17 cellular contexts compared by ENCODE assay signal in the genomic region with DNA sequence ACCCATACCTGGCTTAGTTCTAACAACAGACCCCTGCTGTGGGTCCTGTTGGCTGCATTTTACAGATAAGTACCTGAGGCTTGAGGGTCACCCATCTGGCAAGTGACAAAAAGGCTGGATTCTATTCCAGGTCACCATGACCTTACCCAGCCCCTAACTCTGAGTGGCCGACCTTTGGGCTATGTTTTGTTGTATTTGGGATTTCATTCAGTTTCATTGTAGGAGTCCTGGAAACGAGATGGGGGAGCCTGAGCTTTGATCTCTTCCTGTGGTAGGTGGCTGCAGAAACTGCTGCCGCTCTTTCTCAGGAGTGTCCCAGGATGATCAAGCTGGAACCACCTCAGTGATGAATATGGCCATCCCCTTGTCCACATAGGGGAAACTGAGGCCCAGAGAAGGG. TPM values are rescaled to one million over a fixed set of nuclear protein-coding genes. Genes with fewer than 3 reads are reported as not detected.
DNase-seq lines count a peak whose midpoint lies in the region; TF ChIP-seq lines count a peak whose summit lies in the region.
"Had no signal": no experiment of that assay in that cellular context is flagged by ENCODE, and none has a peak within 500 bp of the region (broad histone marks: within the 10 kb centered on the region; RNA-seq: fewer than 3 reads in every experiment).

No MANE protein-coding gene starts in this region.

- no peak overlapping the region for H3K4me3 Mint-ChIP-seq in mesothelial cell of epicardium
- H3K4me3 Mint-ChIP-seq: CD14-positive monocyte; CD4-positive, alpha-beta memory T cell; GM23338; HFFc6 had no signal

- DNase-seq in HL-60 (ENCODE audit: low read depth in 1 of 2, low spot score in 1 of 2): no peak
- no peak for DNase-seq in dorsolateral prefrontal cortex
- no peak for DNase-seq in coronary artery (ENCODE audit: low spot score)
- DNase-seq in H4 (ENCODE audit: low spot score): no peak
- no peak for DNase-seq in mesothelial cell of epicardium (ENCODE audit: low spot score in 2 of 2, unreplicated experiment in 2 of 2)
- DNase-seq: 8988T; CD4-positive, alpha-beta memory T cell; DMS153; DMS79; GDM1; H7; HFFc6 had no signal

- H3K27me3 ChIP-seq in HL-60 (ENCODE audit: insufficient read depth, poor library complexity, severe bottlenecking) (no peaks in the 10 kb centered on the region), dorsolateral prefrontal cortex (no peaks in the 10 kb centered on the region)
- H3K27me3 ChIP-seq: BLaER1 had no signal

- H3K27ac ChIP-seq in HL-60 (replicated peaks) (peak overlapping the region; percentile 39), angular gyrus (ENCODE audit: low read depth, low read length) (peak overlapping the region; percentile 41), dorsolateral prefrontal cortex (peak overlapping the region in 31 of 59 donors; percentile 10 to 79 (median 51)), temporal lobe (ENCODE audit: low read depth, low read length) (peak overlapping the region; percentile 38), coronary artery (no peak overlapping the region)
- H3K27ac ChIP-seq: BLaER1 had no signal

- no peaks in the 10 kb centered on the region for H3K9me3 Mint-ChIP-seq in mesothelial cell of epicardium
- H3K9me3 Mint-ChIP-seq: GM23338, HFFc6 had no signal

- no peak overlapping the region for H3K4me3 ChIP-seq in HL-60 (replicated peaks; ENCODE audit: insufficient read depth, low read length)
- H3K4me3 ChIP-seq in dorsolateral prefrontal cortex: no peak overlapping the region
- no peak overlapping the region for H3K4me3 ChIP-seq in coronary artery
- H3K4me3 ChIP-seq: BLaER1, GM23338 had no signal

- no peaks in the 10 kb centered on the region for H3K36me3 Mint-ChIP-seq in mesothelial cell of epicardium
- H3K36me3 Mint-ChIP-seq: CD4-positive, alpha-beta memory T cell had no signal

- TF ChIP-seq CTCF in HL-60 (IDR thresholded peaks at IDR 0.05; ENCODE audit: insufficient read depth, low read length): no peak
- TF ChIP-seq CTCF in dorsolateral prefrontal cortex (IDR thresholded peaks at IDR 0.05 in 54 of 56, conservative IDR thresholded peaks at IDR 0.05 in 2 of 56; ENCODE audit: low read depth in 1 of 56, partially characterized antibody in 56 of 56): no peak
- no peak for TF ChIP-seq CTCF in coronary artery (IDR thresholded peaks at IDR 0.05)
- no peak for TF ChIP-seq CTCF in mesothelial cell of epicardium (IDR thresholded peaks at IDR 0.05; ENCODE audit: unreplicated experiment)

- H3K27me3 Mint-ChIP-seq in mesothelial cell of epicardium (ENCODE audit: low read depth): no peaks in the 10 kb centered on the region

- H3K27ac Mint-ChIP-seq in mesothelial cell of epicardium: no peak overlapping the region
- H3K27ac Mint-ChIP-seq: CD4-positive, alpha-beta memory T cell; GM23338; HFFc6 had no signal

- intact Hi-C loops in dorsolateral prefrontal cortex (cut with DNase I): no loop called here

- peaks cover 3% of the 10 kb centered on the region for H3K4me1 Mint-ChIP-seq in mesothelial cell of epicardium
- H3K4me1 Mint-ChIP-seq: GM23338 had no signal

RNA-seq across cellular contexts. Expression of gene YWHAH, which starts 24.6 kb away (rescaled TPM):
- total RNA-seq in dorsolateral prefrontal cortex (1,000 to 10,000 TPM in 48 of 120 experiments, 100 to 1,000 TPM in 72; 191 to 1,478 (median 946) TPM), temporal lobe (175 TPM), mesothelial cell of epicardium (57.8 to 65.6 TPM (median 64.4 TPM) in 3 replicates)
- 84.5 and 105 TPM in 2 replicates for total RNA-seq in H4 (2014; rRNA removed; shearing (Covaris generic))

Comparison
In these comparisons a context has a peak if more than half of its experiments do, and no peak if none do; other contexts are left out.
1. H3K27ac ChIP-seq: peak in HL-60 (single experiment), angular gyrus (single experiment), dorsolateral prefrontal cortex (31 of 59) and temporal lobe (single experiment); none in coronary artery (0 of 2).